ENCODE assay signal across 1 cellular context in genomic region chr3:13083898-13084297, GRCh38.
A peak's percentile ranks its signal among the peaks of the same experiment; 100 is the strongest.
TF ChIP-seq lines count a peak whose summit lies in the region.

No MANE protein-coding gene starts in this region.

TF ChIP-seq in GM12878, 131 proteins besides CTCF, POLR2A, EP300 and RAD21 (continued from another document):
- no peak for TF ChIP-seq ELK1 (IDR thresholded peaks at IDR 0.05; ENCODE audit: low read depth, low read length)
- TF ChIP-seq IKZF1 (conservative IDR thresholded peaks at IDR 0.05), result 0 out of 2 replicates have a peak, but pooled peaks have one; percentile 14
- TF ChIP-seq CHD2 (IDR thresholded peaks at IDR 0.05; ENCODE audit: borderline replicate concordance, low read depth, low read length), result no peak
- TF ChIP-seq STAT3 (IDR thresholded peaks at IDR 0.05; ENCODE audit: low read depth, low read length), result no peak
- no peak for TF ChIP-seq HCFC1 (IDR thresholded peaks at IDR 0.05; ENCODE audit: low read length)
- peak; percentile 58 for TF ChIP-seq NFIC (IDR thresholded peaks at IDR 0.05; ENCODE audit: low read depth, low read length)
- TF ChIP-seq STAT1 (conservative IDR thresholded peaks at IDR 0.05), result no peak
- no peak for TF ChIP-seq KDM1A (IDR thresholded peaks at IDR 0.05; ENCODE audit: borderline replicate concordance)
- no peak for TF ChIP-seq CHD1 (IDR thresholded peaks at IDR 0.05; ENCODE audit: low read depth, low read length)
- peak; percentile 94 for TF ChIP-seq RUNX3 (IDR thresholded peaks at IDR 0.05; ENCODE audit: low read length)
